Comparison of ENCODE assay signal across 12 cellular contexts in the genomic region with DNA sequence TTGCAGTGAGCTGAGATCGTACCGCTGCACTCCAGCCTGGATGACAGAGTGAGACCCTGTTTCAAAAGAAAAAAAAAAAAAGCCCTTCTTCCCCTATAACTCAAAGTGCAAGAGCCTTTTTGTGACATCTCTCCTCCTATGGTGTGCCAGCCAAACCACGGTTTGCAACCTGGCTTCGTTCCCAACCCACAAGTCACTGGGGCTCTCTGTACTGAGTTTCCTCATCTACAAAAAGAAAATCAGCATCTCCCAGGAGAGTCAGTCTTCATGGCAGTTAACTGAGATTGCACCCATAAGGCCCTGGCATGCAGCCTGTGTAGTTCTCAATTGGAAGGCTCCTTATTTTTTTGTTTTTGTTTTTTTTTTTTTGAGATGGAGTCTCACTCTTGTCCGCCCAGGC. TPM values are rescaled to one million over a fixed set of nuclear protein-coding genes. Genes with fewer than 3 reads are reported as not detected.
DNase-seq lines count a peak whose midpoint lies in the region; TF ChIP-seq lines count a peak whose summit lies in the region.
"Had no signal": no experiment of that assay in that cellular context is flagged by ENCODE, and none has a peak within 500 bp of the region (broad histone marks: within the 10 kb centered on the region; RNA-seq: fewer than 3 reads in every experiment).

No MANE protein-coding gene starts in this region.

- H3K27ac ChIP-seq in SK-N-SH (ENCODE audit: low read depth in 2 of 2, low read length in 1 of 2), result no peak overlapping the region
- H3K27ac ChIP-seq: psoas muscle had no signal

- peaks cover 3% of the 10 kb centered on the region for H3F3A ChIP-seq in SK-N-SH (replicated peaks; ENCODE audit: insufficient read depth)

- H3K27me3 ChIP-seq in SK-N-SH (ENCODE audit: insufficient read depth), result no peaks in the 10 kb centered on the region

- no peak overlapping the region for H3K4me3 ChIP-seq in SK-N-SH (ENCODE audit: low read depth in 2 of 2, low read length in 1 of 2)
- H3K4me3 ChIP-seq in fibroblast of villous mesenchyme (ENCODE audit: low read depth, low read length), result no peak overlapping the region
- H3K4me3 ChIP-seq: psoas muscle had no signal

- H4K20me1 ChIP-seq in SK-N-SH (ENCODE audit: insufficient read depth), result no peaks in the 10 kb centered on the region

- no peak for TF ChIP-seq CTCF in SK-N-SH (IDR thresholded peaks at IDR 0.05)
- no peak for TF ChIP-seq CTCF in fibroblast of villous mesenchyme (IDR thresholded peaks at IDR 0.05; ENCODE audit: insufficient read depth, low read depth, low read length)

- DNase-seq in AML-193 (lab: John Stamatoyannopoulos, UW) (peak; percentile 81 to 86), GM04504 (ENCODE audit: low read depth) (peak; percentile 50), SK-N-SH (no peak), fibroblast of villous mesenchyme (ENCODE audit: low read depth) (peak; percentile 43), SW 1271 (lab: John Stamatoyannopoulos, UW) (no peak), GM19238 (ENCODE audit: insufficient read length, low spot score) (no peak), NCI-H510A (lab: John Stamatoyannopoulos, UW) (no peak), HuH-7 (ENCODE audit: low spot score) (no peak)
- DNase-seq: effector CD8-positive, alpha-beta T cell; NCI-H1048; SHP77 treated with DMSO at 0.1 percent for 48 hours had no signal

- H2AFZ ChIP-seq in SK-N-SH (ENCODE audit: low read depth), result no peak overlapping the region

- WGBS in SK-N-SH (ENCODE audit: low lambda C conversion rate), result 80% methylated on average over 5 of the region's 5 CpGs

- CTCF ChIA-PET in SK-N-SH (lab: Yijun Ruan, JAX), result no interaction called here

- H3K9me3 ChIP-seq in SK-N-SH, result no peaks in the 10 kb centered on the region
- H3K9me3 ChIP-seq: psoas muscle had no signal

- POLR2A ChIA-PET in SK-N-SH (lab: Yijun Ruan, JAX), result no interaction called here

- H3K4me1 ChIP-seq in SK-N-SH (ENCODE audit: control insufficient read depth in 1 of 2, insufficient read depth in 2 of 2, low read depth in 1 of 2, low read length in 1 of 2), result no peaks in the 10 kb centered on the region
- H3K4me1 ChIP-seq: psoas muscle had no signal

- H3K9me2 ChIP-seq in SK-N-SH, result no peaks in the 10 kb centered on the region

- no peaks in the 10 kb centered on the region for H3K79me2 ChIP-seq in SK-N-SH (ENCODE audit: insufficient read depth)

- H3K9ac ChIP-seq in SK-N-SH, result no peak overlapping the region

- TF ChIP-seq RAD21 in SK-N-SH (IDR thresholded peaks at IDR 0.05; ENCODE audit: low read length), result no peak

- peaks cover 11 to 13% of the 10 kb centered on the region in 2 experiments for H3K36me3 ChIP-seq in SK-N-SH (replicated peaks in 1 of 2; ENCODE audit: control insufficient read depth in 1 of 2, insufficient read depth in 2 of 2, low read length in 1 of 2)

- H3K4me2 ChIP-seq in SK-N-SH, result no peak overlapping the region

- TF ChIP-seq EP300 in SK-N-SH (IDR thresholded peaks at IDR 0.05; ENCODE audit: borderline replicate concordance in 1 of 2, low read depth in 1 of 2, low read length in 1 of 2), result no peak

TF ChIP-seq in SK-N-SH, 30 proteins besides CTCF, POLR2A, EP300 and RAD21:
- peak; percentile 53; the same call in 1 of the 2 replicates for TF ChIP-seq NFIC (IDR thresholded peaks at IDR 0.05; ENCODE audit: borderline replicate concordance)
- no peak for TF ChIP-seq SIN3A (IDR thresholded peaks at IDR 0.05; ENCODE audit: borderline replicate concordance, low read depth, low read length)

RNA-seq across cellular contexts. Expression of a gene that starts 14.8 kb away (rescaled TPM):
- polyA plus RNA-seq in SK-N-SH (2012; rRNA removed), result 32.7 and 35.7 TPM in 2 replicates
- polyA plus RNA-seq in SK-N-SH (2012; cell fraction: cytosol; rRNA removed), result 27.5 and 27.8 TPM in 2 replicates
- 121 and 162 TPM in 2 replicates for polyA plus RNA-seq in SK-N-SH (2012; cell fraction: nucleus; rRNA removed)
- 33.5 and 44.5 TPM in 2 replicates for total RNA-seq in fibroblast of villous mesenchyme

RNA-seq across cellular contexts. Expression of a gene that starts 34.0 kb away (rescaled TPM):
- 13.8 and 15.9 TPM in 2 replicates for polyA plus RNA-seq in SK-N-SH (2012; rRNA removed)
- 13.5 and 14.1 TPM in 2 replicates for polyA plus RNA-seq in SK-N-SH (2012; cell fraction: cytosol; rRNA removed)
- 17.5 and 22.3 TPM in 2 replicates for polyA plus RNA-seq in SK-N-SH (2012; cell fraction: nucleus; rRNA removed)
- 21.3 and 35.0 TPM in 2 replicates for total RNA-seq in fibroblast of villous mesenchyme

RNA-seq across cellular contexts. Expression of a gene that starts 49.9 kb away (rescaled TPM):
- polyA plus RNA-seq in SK-N-SH (2012; rRNA removed), result 128 and 131 TPM in 2 replicates
- 57.7 and 89.5 TPM in 2 replicates for polyA plus RNA-seq in SK-N-SH (2012; cell fraction: cytosol; rRNA removed)
- 87.1 and 115 TPM in 2 replicates for polyA plus RNA-seq in SK-N-SH (2012; cell fraction: nucleus; rRNA removed)
- 80.2 and 86.8 TPM in 2 replicates for total RNA-seq in fibroblast of villous mesenchyme

Comparison
In these comparisons a context has a peak if more than half of its experiments do, and no peak if none do; other contexts are left out.
1. DNase-seq: peak in AML-193 (2 of 2), GM04504 (single experiment) and fibroblast of villous mesenchyme (single experiment); none in SK-N-SH (single experiment), SW 1271 (0 of 2), GM19238 (single experiment), NCI-H510A (single experiment) and HuH-7 (single experiment).